Comparison of ENCODE assay signal across 8 cellular contexts in genomic region chr2:60550151-60550983, GRCh38. TPM values are rescaled to one million over a fixed set of nuclear protein-coding genes. Genes with fewer than 3 reads are reported as not detected.
A peak's percentile ranks its signal among the peaks of the same experiment; 100 is the strongest.
DNase-seq lines count a peak whose midpoint lies in the region; ATAC-seq lines count a peak whose summit lies in the region.

No MANE protein-coding gene starts in this region.

- no peaks in the 10 kb centered on the region for H3K36me3 Mint-ChIP-seq in activated T-cell treated with anti-CD3 and anti-CD28 coated beads, Interleukin-2, amount 50 U/mL, for 24 hours (ENCODE audit: low read depth)
- no peaks in the 10 kb centered on the region for H3K36me3 Mint-ChIP-seq in natural killer cell treated with Interleukin-12 subunit alpha and Interleukin-12 subunit beta and Interleukin-15 and Interleukin-18, amount 100 ng/mL, for 72 hours

- ATAC-seq in GM19463 (IDR thresholded peaks at IDR 0.05; ENCODE audit: unreplicated experiment) (peak; percentile 51), HG03558 (IDR thresholded peaks at IDR 0.05; ENCODE audit: extremely low read depth, unreplicated experiment) (peak; percentile 30)
- peak; percentile 65 to 70 for ATAC-seq in natural killer cell treated with Interleukin-12 subunit alpha and Interleukin-12 subunit beta and Interleukin-15 and Interleukin-18, amount 100 ng/mL, for 72 hours

- peak overlapping the region; percentile 80 for H3K4me3 Mint-ChIP-seq in activated T-cell treated with anti-CD3 and anti-CD28 coated beads, Interleukin-2, amount 50 U/mL, for 24 hours
- H3K4me3 Mint-ChIP-seq in natural killer cell treated with Interleukin-12 subunit alpha and Interleukin-12 subunit beta and Interleukin-15 and Interleukin-18, amount 100 ng/mL, for 72 hours = peak overlapping the region; percentile 83

- no peaks in the 10 kb centered on the region for H3K9me3 Mint-ChIP-seq in activated T-cell treated with anti-CD3 and anti-CD28 coated beads, Interleukin-2, amount 50 U/mL, for 24 hours
- no peaks in the 10 kb centered on the region for H3K9me3 Mint-ChIP-seq in natural killer cell treated with Interleukin-12 subunit alpha and Interleukin-12 subunit beta and Interleukin-15 and Interleukin-18, amount 100 ng/mL, for 72 hours

- H3K27ac Mint-ChIP-seq in activated T-cell treated with anti-CD3 and anti-CD28 coated beads, Interleukin-2, amount 50 U/mL, for 24 hours = no peak overlapping the region
- H3K27ac Mint-ChIP-seq in natural killer cell treated with Interleukin-12 subunit alpha and Interleukin-12 subunit beta and Interleukin-15 and Interleukin-18, amount 100 ng/mL, for 72 hours = no peak overlapping the region

- DNase-seq in DMS153 (lab: John Stamatoyannopoulos, UW) = peak; percentile 82
- peak; percentile 86 for DNase-seq in NCI-H526 treated with DMSO at 0.1 percent for 48 hours (lab: John Stamatoyannopoulos, UW)
- DNase-seq in activated T-cell treated with anti-CD3 and anti-CD28 coated beads, Interleukin-2, amount 50 U/mL, for 24 hours = peak; percentile 62
- peak; percentile 88 for DNase-seq in fibroblast of peridontal ligament (ENCODE audit: extremely low read depth)
- no peak for DNase-seq in natural killer cell treated with Interleukin-12 subunit alpha and Interleukin-12 subunit beta and Interleukin-15 and Interleukin-18, amount 100 ng/mL, for 72 hours (ENCODE audit: low spot score)
- DNase-seq in effector CD4-positive, alpha-beta T cell = no peak

- peaks cover 81% of the 10 kb centered on the region for H3K27me3 Mint-ChIP-seq in activated T-cell treated with anti-CD3 and anti-CD28 coated beads, Interleukin-2, amount 50 U/mL, for 24 hours
- peaks cover 37 to 57% of the 10 kb centered on the region in 2 donors for H3K27me3 Mint-ChIP-seq in natural killer cell treated with Interleukin-12 subunit alpha and Interleukin-12 subunit beta and Interleukin-15 and Interleukin-18, amount 100 ng/mL, for 72 hours

- peaks cover 36% of the 10 kb centered on the region for H3K4me1 Mint-ChIP-seq in activated T-cell treated with anti-CD3 and anti-CD28 coated beads, Interleukin-2, amount 50 U/mL, for 24 hours (ENCODE audit: low read depth)
- peaks cover 18 to 20% of the 10 kb centered on the region in 2 donors for H3K4me1 Mint-ChIP-seq in natural killer cell treated with Interleukin-12 subunit alpha and Interleukin-12 subunit beta and Interleukin-15 and Interleukin-18, amount 100 ng/mL, for 72 hours (ENCODE audit: low read depth in 2 of 2)

RNA-seq across cellular contexts. Expression of gene BCL11A, which starts 3.1 kb away (rescaled TPM):
- under 1 TPM in 1 of 2 donors, not detected in 1; 0.81 TPM for total RNA-seq in natural killer cell treated with Interleukin-12 subunit alpha and Interleukin-12 subunit beta and Interleukin-15 and Interleukin-18, amount 100 ng/mL, for 72 hours

Comparison
In these comparisons a context has a peak if more than half of its experiments do, and no peak if none do; other contexts are left out.
1. DNase-seq: peak in DMS153 (single experiment), NCI-H526 treated with DMSO at 0.1 percent for 48 hours (single experiment), activated T-cell treated with anti-CD3 and anti-CD28 coated beads, Interleukin-2, amount 50 U/mL, for 24 hours (single experiment) and fibroblast of peridontal ligament (single experiment); none in natural killer cell treated with Interleukin-12 subunit alpha and Interleukin-12 subunit beta and Interleukin-15 and Interleukin-18, amount 100 ng/mL, for 72 hours (single experiment) and effector CD4-positive, alpha-beta T cell (single experiment).
2. Peak in every context shown above with its lines, with median percentiles within 50 percentile points of each other: ATAC-seq.